31 cellular contexts compared by ENCODE assay signal in genomic region chr5:141825241-141825671, GRCh38. TPM values are rescaled to one million over a fixed set of nuclear protein-coding genes. Genes with fewer than 3 reads are reported as not detected.
DNase-seq lines count a peak whose midpoint lies in the region; ATAC-seq and TF ChIP-seq lines count a peak whose summit lies in the region.
"Had no signal": no experiment of that assay in that cellular context is flagged by ENCODE, and none has a peak within 500 bp of the region (broad histone marks: within the 10 kb centered on the region; RNA-seq: fewer than 3 reads in every experiment).

No MANE protein-coding gene starts in this region.

- peak overlapping the region; percentile 36 for H3K4me2 ChIP-seq in neural progenitor cell
- H3K4me2 ChIP-seq: A549 had no signal

- H3K36me3 Mint-ChIP-seq in neural progenitor cell: no peaks in the 10 kb centered on the region
- H3K36me3 Mint-ChIP-seq: CD8-positive, alpha-beta memory T cell; memory B cell had no signal

- no peak overlapping the region for H3K9ac ChIP-seq in neural progenitor cell

- no peak for ATAC-seq in GM21360 (IDR thresholded peaks at IDR 0.05; ENCODE audit: unreplicated experiment)
- ATAC-seq in GM21825 (IDR thresholded peaks at IDR 0.05; ENCODE audit: unreplicated experiment): no peak
- ATAC-seq: activated T-cell treated with anti-CD3 and anti-CD28 coated beads, Interleukin-2, amount 50 U/mL, for 72 hours; heart left ventricle; left cardiac atrium; PC-3 had no signal

- H3K27ac Mint-ChIP-seq in neural progenitor cell: peak overlapping the region; percentile 57
- H3K27ac Mint-ChIP-seq: activated naive CD4-positive, alpha-beta T cell treated with anti-CD3 and anti-CD28 coated beads for 36 hours; activated T-cell treated with anti-CD3 and anti-CD28 coated beads, Interleukin-2, amount 50 U/mL, for 72 hours; CD8-positive, alpha-beta memory T cell; HFFc6; memory B cell; stimulated activated naive CD8-positive, alpha-beta T cell treated with anti-CD3 and anti-CD28 coated beads, Interleukin-15, Interleukin-2, amounts not matched to agents 100 ng/mL and 50 ng/mL, for 24 hours had no signal

- H3K4me3 ChIP-seq in BE2C (ENCODE audit: low read depth, low read length): peak overlapping the region; percentile 39
- H3K4me3 ChIP-seq in dorsolateral prefrontal cortex: peak overlapping the region in 49 of 59 donors; percentile 3 to 56 (median 35)
- no peak overlapping the region for H3K4me3 ChIP-seq in neural progenitor cell
- H3K4me3 ChIP-seq: A549, adrenal gland, breast epithelium, heart left ventricle, tibial artery had no signal

- no peak for TF ChIP-seq CTCF in BE2C (IDR thresholded peaks at IDR 0.05; ENCODE audit: low read depth, low read length)
- TF ChIP-seq CTCF in dorsolateral prefrontal cortex (IDR thresholded peaks at IDR 0.05 in 54 of 56, conservative IDR thresholded peaks at IDR 0.05 in 2 of 56; ENCODE audit: low read depth in 1 of 56, partially characterized antibody in 56 of 56): no peak
- no peak for TF ChIP-seq CTCF in neural progenitor cell (IDR thresholded peaks at IDR 0.05)

- H3K27ac ChIP-seq in dorsolateral prefrontal cortex: peak overlapping the region in 58 of 59 donors; percentile 12 to 98 (median 91)
- peak overlapping the region; percentile 70 for H3K27ac ChIP-seq in neural progenitor cell
- H3K27ac ChIP-seq: A549, tibial artery had no signal

- no peaks in the 10 kb centered on the region for H4K20me1 ChIP-seq in neural progenitor cell (ENCODE audit: low read depth)

- H3K4me3 Mint-ChIP-seq in neural progenitor cell: no peak overlapping the region
- H3K4me3 Mint-ChIP-seq: activated naive CD4-positive, alpha-beta T cell treated with anti-CD3 and anti-CD28 coated beads for 36 hours; activated T-cell treated with anti-CD3 and anti-CD28 coated beads, Interleukin-2, amount 50 U/mL, for 72 hours; CD8-positive, alpha-beta memory T cell; HFFc6; memory B cell; stimulated activated naive CD8-positive, alpha-beta T cell treated with anti-CD3 and anti-CD28 coated beads, Interleukin-15, Interleukin-2, amounts not matched to agents 100 ng/mL and 50 ng/mL, for 24 hours had no signal

- H3K27me3 ChIP-seq in BE2C: no peaks in the 10 kb centered on the region
- H3K27me3 ChIP-seq in dorsolateral prefrontal cortex: no peaks in the 10 kb centered on the region
- H3K27me3 ChIP-seq in neural progenitor cell: no peaks in the 10 kb centered on the region
- H3K27me3 ChIP-seq: adrenal gland, breast epithelium, heart left ventricle, tibial artery had no signal

- H3K36me3 ChIP-seq in BE2C (no peaks in the 10 kb centered on the region), neural progenitor cell (no peaks in the 10 kb centered on the region)
- H3K36me3 ChIP-seq: adrenal gland, breast epithelium, heart left ventricle, tibial artery had no signal

- H3K79me2 ChIP-seq in neural progenitor cell (ENCODE audit: low read depth): no peaks in the 10 kb centered on the region

- H3K4me1 Mint-ChIP-seq in neural progenitor cell: peaks cover 35% of the 10 kb centered on the region
- H3K4me1 Mint-ChIP-seq: CD8-positive, alpha-beta memory T cell; memory B cell had no signal

- H3K9me3 ChIP-seq in BE2C: no peaks in the 10 kb centered on the region
- no peaks in the 10 kb centered on the region for H3K9me3 ChIP-seq in neural progenitor cell (ENCODE audit: low read depth)
- H3K9me3 ChIP-seq: A549, adrenal gland, breast epithelium, heart left ventricle, tibial artery had no signal

- H2AFZ ChIP-seq in neural progenitor cell (replicated peaks): peak overlapping the region; percentile 67

- peaks cover 16% of the 10 kb centered on the region for H3F3A ChIP-seq in neural progenitor cell (ENCODE audit: low read depth)

- DNase-seq in BE2C: peak; percentile 77
- peak; percentile 74 for DNase-seq in NCI-H2227 treated with DMSO at 0.1 percent for 48 hours (lab: John Stamatoyannopoulos, UW)
- peak in 8 of 10 donors; percentile 37 to 70 (median 60) for DNase-seq in dorsolateral prefrontal cortex
- no peak for DNase-seq in neural progenitor cell (ENCODE audit: low spot score)
- no peak for DNase-seq in COLO829 (ENCODE audit: low spot score)
- no peak for DNase-seq in DMS153 (lab: John Stamatoyannopoulos, UW)
- DNase-seq: activated CD4-positive, alpha-beta T cell treated with anti-CD3 and anti-CD28 coated beads, Interleukin-2, amount 50 U/mL, for 4 hours; activated naive CD4-positive, alpha-beta T cell treated with anti-CD3 and anti-CD28 coated beads for 36 hours; activated T-cell treated with anti-CD3 and anti-CD28 coated beads, Interleukin-2, amount 50 U/mL, for 72 hours; adrenal gland; AML-193; CD8-positive, alpha-beta memory T cell; effector memory CD4-positive, alpha-beta T cell; foreskin fibroblast; heart left ventricle; HFFc6; Karpas-422; left cardiac atrium; NCI-H1436 treated with DMSO at 0.1 percent for 48 hours; NCI-H2107; NCI-H524; NK-92 treated with Interleukin-12 subunit alpha and Interleukin-12 subunit beta, amount 100 ng/mL, for 24 hours; PC-3; T1000; tibial artery had no signal

- intact Hi-C loops in dorsolateral prefrontal cortex (cut with DNase I): loop anchor here (2.0 to 5.0 kb wide), 2 partner anchors 122 to 123 kb away; no protein-coding TSS in a partner anchor

- peaks cover 11% of the 10 kb centered on the region for H3K27me3 Mint-ChIP-seq in neural progenitor cell (ENCODE audit: insufficient read depth, low read depth)
- H3K27me3 Mint-ChIP-seq: stimulated activated naive CD8-positive, alpha-beta T cell treated with anti-CD3 and anti-CD28 coated beads, Interleukin-15, Interleukin-2, amounts not matched to agents 100 ng/mL and 50 ng/mL, for 24 hours had no signal

- no peaks in the 10 kb centered on the region for H3K9me3 Mint-ChIP-seq in neural progenitor cell
- H3K9me3 Mint-ChIP-seq: activated naive CD4-positive, alpha-beta T cell treated with anti-CD3 and anti-CD28 coated beads for 36 hours; activated T-cell treated with anti-CD3 and anti-CD28 coated beads, Interleukin-2, amount 50 U/mL, for 72 hours; CD8-positive, alpha-beta memory T cell; HFFc6; memory B cell; stimulated activated naive CD8-positive, alpha-beta T cell treated with anti-CD3 and anti-CD28 coated beads, Interleukin-15, Interleukin-2, amounts not matched to agents 100 ng/mL and 50 ng/mL, for 24 hours had no signal

- peaks cover 37% of the 10 kb centered on the region for H3K4me1 ChIP-seq in BE2C
- peaks cover 44% of the 10 kb centered on the region for H3K4me1 ChIP-seq in neural progenitor cell
- H3K4me1 ChIP-seq: adrenal gland, breast epithelium had no signal

RNA-seq across cellular contexts. Expression of gene PCDH1, which starts 53.0 kb away (rescaled TPM):
- polyA plus RNA-seq in BE2C (2012; ENCODE audit: insufficient read depth, insufficient read length, low read depth): 129 TPM
- 100 to 1,000 TPM in 12 of 120 experiments, 10 to 100 TPM in 108; 37.8 to 132 (median 87.1) TPM for total RNA-seq in dorsolateral prefrontal cortex
- 24.8 and 48.4 TPM in 2 replicates for total RNA-seq in neural progenitor cell (ENCODE audit: low replicate concordance)
- total RNA-seq: activated naive CD4-positive, alpha-beta T cell treated with anti-CD3 and anti-CD28 coated beads for 36 hours; CD8-positive, alpha-beta memory T cell had no signal

Comparison
In these comparisons a context has a peak if more than half of its experiments do, and no peak if none do; other contexts are left out.
1. DNase-seq: peak in BE2C (single experiment), NCI-H2227 treated with DMSO at 0.1 percent for 48 hours (single experiment) and dorsolateral prefrontal cortex (8 of 10); none in neural progenitor cell (single experiment), COLO829 (single experiment) and DMS153 (single experiment).